ENCODE assay signal across 9 cellular contexts in genomic region chr5:16585028-16585667, GRCh38. TPM values are rescaled to one million over a fixed set of nuclear protein-coding genes. Genes with fewer than 3 reads are reported as not detected.
DNase-seq lines count a peak whose midpoint lies in the region; ATAC-seq and TF ChIP-seq lines count a peak whose summit lies in the region.
"Had no signal": no experiment of that assay in that cellular context is flagged by ENCODE, and none has a peak within 500 bp of the region (broad histone marks: within the 10 kb centered on the region; RNA-seq: fewer than 3 reads in every experiment).

No MANE protein-coding gene starts in this region.

- peak overlapping the region in 1 of 2 donors; percentile 41 for H3K27ac Mint-ChIP-seq in activated naive CD4-positive, alpha-beta T cell treated with anti-CD3 and anti-CD28 coated beads, Interleukin-2, amount 50 U/mL, for 72 hours
- H3K27ac Mint-ChIP-seq in activated naive CD4-positive, alpha-beta T cell treated with anti-CD3 and anti-CD28 coated beads, Interleukin-2, amount 10 ng/mL, durations not matched to agents 7 days and 5 days = no peak overlapping the region
- H3K27ac Mint-ChIP-seq in stimulated activated naive CD8-positive, alpha-beta T cell treated with anti-CD3 and anti-CD28 coated beads, Interleukin-15, amount 100 ng/mL, for 72 hours = no peak overlapping the region

- H3K9me3 Mint-ChIP-seq in activated naive CD4-positive, alpha-beta T cell treated with anti-CD3 and anti-CD28 coated beads, Interleukin-2, amount 50 U/mL, for 72 hours = peaks cover 0 to 3% of the 10 kb centered on the region in 2 donors
- no peaks in the 10 kb centered on the region for H3K9me3 Mint-ChIP-seq in activated naive CD4-positive, alpha-beta T cell treated with anti-CD3 and anti-CD28 coated beads, Interleukin-2, amount 10 ng/mL, durations not matched to agents 7 days and 5 days
- H3K9me3 Mint-ChIP-seq in stimulated activated naive CD8-positive, alpha-beta T cell treated with anti-CD3 and anti-CD28 coated beads, Interleukin-15, amount 100 ng/mL, for 72 hours = no peaks in the 10 kb centered on the region

- H3K36me3 Mint-ChIP-seq in activated naive CD4-positive, alpha-beta T cell treated with anti-CD3 and anti-CD28 coated beads, Interleukin-2, amount 50 U/mL, for 72 hours = peaks cover 19 to 28% of the 10 kb centered on the region in 2 donors
- H3K36me3 Mint-ChIP-seq in activated naive CD4-positive, alpha-beta T cell treated with anti-CD3 and anti-CD28 coated beads, Interleukin-2, amount 10 ng/mL, durations not matched to agents 7 days and 5 days = peaks cover 23% of the 10 kb centered on the region

- no peak overlapping the region for H3K4me3 Mint-ChIP-seq in activated naive CD4-positive, alpha-beta T cell treated with anti-CD3 and anti-CD28 coated beads, Interleukin-2, amount 10 ng/mL, durations not matched to agents 7 days and 5 days
- H3K4me3 Mint-ChIP-seq in stimulated activated naive CD8-positive, alpha-beta T cell treated with anti-CD3 and anti-CD28 coated beads, Interleukin-15, amount 100 ng/mL, for 72 hours = no peak overlapping the region

- TF ChIP-seq CTCF in epithelial cell of esophagus (IDR thresholded peaks at IDR 0.05; ENCODE audit: insufficient read depth, low read depth, low read length, missing control alignments) = peak; percentile 68

- H3K4me1 Mint-ChIP-seq in activated naive CD4-positive, alpha-beta T cell treated with anti-CD3 and anti-CD28 coated beads, Interleukin-2, amount 10 ng/mL, durations not matched to agents 7 days and 5 days = peaks cover 3% of the 10 kb centered on the region
- H3K4me1 Mint-ChIP-seq in stimulated activated naive CD8-positive, alpha-beta T cell treated with anti-CD3 and anti-CD28 coated beads, Interleukin-15, amount 100 ng/mL, for 72 hours = peaks cover 37% of the 10 kb centered on the region

- peak in 1 of 2 donors; percentile 5 for DNase-seq in activated naive CD4-positive, alpha-beta T cell treated with anti-CD3 and anti-CD28 coated beads, Interleukin-2, amount 50 U/mL, for 72 hours (ENCODE audit: low spot score in 2 of 2)
- no peak for DNase-seq in activated naive CD4-positive, alpha-beta T cell treated with anti-CD3 and anti-CD28 coated beads, Interleukin-2, amount 10 ng/mL, durations not matched to agents 7 days and 5 days
- DNase-seq in LoVo (ENCODE audit: low spot score) = peak; percentile 42
- DNase-seq in epithelial cell of esophagus (ENCODE audit: low read depth) = peak; percentile 18
- DNase-seq in stimulated activated naive CD8-positive, alpha-beta T cell treated with anti-CD3 and anti-CD28 coated beads, Interleukin-15, amount 100 ng/mL, for 72 hours = no peak
- no peak for DNase-seq in dedifferentiated amniotic fluid mesenchymal stem cell (ENCODE audit: extremely low spot score)
- no peak for DNase-seq in DMS114 treated with DMSO at 0.1 percent for 48 hours (lab: John Stamatoyannopoulos, UW; ENCODE audit: unreplicated experiment)
- DNase-seq in ureter (ENCODE audit: low spot score) = no peak
- DNase-seq: activated CD4-positive, alpha-beta T cell treated with anti-CD3 and anti-CD28 coated beads for 1 hour had no signal

- CTCF ChIA-PET in activated naive CD4-positive, alpha-beta T cell treated with anti-CD3 and anti-CD28 coated beads, Interleukin-2, amount 10 ng/mL, durations not matched to agents 7 days and 5 days (lab: Charles Lee) = interaction anchor here (0.9 to 2.5 kb wide), 12 partner anchors 8 to 158 kb away, joined by 3 to 11 read pairs (median 3); no protein-coding TSS in a partner anchor

- H3K27me3 Mint-ChIP-seq in activated naive CD4-positive, alpha-beta T cell treated with anti-CD3 and anti-CD28 coated beads, Interleukin-2, amount 10 ng/mL, durations not matched to agents 7 days and 5 days = no peaks in the 10 kb centered on the region
- H3K27me3 Mint-ChIP-seq in stimulated activated naive CD8-positive, alpha-beta T cell treated with anti-CD3 and anti-CD28 coated beads, Interleukin-15, amount 100 ng/mL, for 72 hours = no peaks in the 10 kb centered on the region

- peak; percentile 67 to 73 for ATAC-seq in activated naive CD4-positive, alpha-beta T cell treated with anti-CD3 and anti-CD28 coated beads, Interleukin-2, amount 50 U/mL, for 72 hours
- ATAC-seq in stimulated activated naive CD8-positive, alpha-beta T cell treated with anti-CD3 and anti-CD28 coated beads, Interleukin-15, amount 100 ng/mL, for 72 hours = peak; percentile 75

- no peak overlapping the region for H3K4me3 ChIP-seq in epithelial cell of esophagus (ENCODE audit: low read length)

RNA-seq across cellular contexts. Expression of gene RETREG1, which starts 31.6 kb away (rescaled TPM):
- total RNA-seq in activated naive CD4-positive, alpha-beta T cell treated with anti-CD3 and anti-CD28 coated beads, Interleukin-2, amount 50 U/mL, for 72 hours = 10 to 100 TPM in 1 of 2 donors, 1 to 10 TPM in 1; 7.4 to 26.5 TPM
- 5.9 TPM for total RNA-seq in ureter

Comparison
In these comparisons a context has a peak if more than half of its experiments do, and no peak if none do; other contexts are left out.
1. DNase-seq: peak in LoVo (single experiment) and epithelial cell of esophagus (single experiment); none in activated naive CD4-positive, alpha-beta T cell treated with anti-CD3 and anti-CD28 coated beads, Interleukin-2, amount 10 ng/mL, durations not matched to agents 7 days and 5 days (single experiment), stimulated activated naive CD8-positive, alpha-beta T cell treated with anti-CD3 and anti-CD28 coated beads, Interleukin-15, amount 100 ng/mL, for 72 hours (0 of 2), dedifferentiated amniotic fluid mesenchymal stem cell (single experiment), DMS114 treated with DMSO at 0.1 percent for 48 hours (single experiment) and ureter (single experiment).